Comparison of ENCODE assay signal across 24 cellular contexts in the genomic region with DNA sequence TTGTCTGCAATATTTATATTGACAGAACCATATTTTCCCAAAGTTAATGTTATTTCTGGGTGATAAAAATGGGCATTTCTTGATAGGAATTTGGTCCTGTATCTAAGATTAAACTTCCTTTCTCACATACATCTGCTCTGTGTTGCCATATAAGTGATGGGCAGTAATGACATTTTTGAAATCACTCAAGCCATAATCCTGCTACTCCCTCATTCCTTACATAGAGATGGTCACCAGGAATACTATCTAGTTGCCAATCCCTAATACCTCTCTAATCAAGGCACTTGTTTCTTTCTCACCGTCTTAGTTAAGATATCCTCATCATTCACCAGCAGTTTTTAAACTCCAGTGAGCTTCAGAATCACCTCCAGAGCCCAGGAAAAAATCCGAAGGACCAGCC.
"Had no signal": no experiment of that assay in that cellular context is flagged by ENCODE, and none has a peak within 500 bp of the region (broad histone marks: within the 10 kb centered on the region; RNA-seq: fewer than 3 reads in every experiment).

No MANE protein-coding gene starts in this region.

- H3K27ac ChIP-seq: colonic mucosa, epithelial cell of prostate, esophagus squamous epithelium, gastrocnemius medialis, heart right ventricle, left lung, lower lobe of right lung had no signal

- H3K4me1 ChIP-seq: colonic mucosa, esophagus squamous epithelium, gastrocnemius medialis, heart right ventricle, left lung, lower lobe of right lung had no signal

- H3K4me3 Mint-ChIP-seq: dendritic cell treated with granulocyte-macrophage colony-stimulating factor and Interleukin-4, amounts not matched to agents 40 ng/mL and 50 ng/mL, for 4 days; effector memory CD8-positive, alpha-beta T cell; endodermal cell; mesothelial cell of epicardium had no signal

- H3K4me3 ChIP-seq: colonic mucosa, esophagus squamous epithelium, gastrocnemius medialis, heart right ventricle, left lung, lower lobe of right lung, mucosa of descending colon had no signal

- H3K9me3 Mint-ChIP-seq: effector memory CD8-positive, alpha-beta T cell had no signal

- DNase-seq: cerebellar nuclear complex; colonic mucosa; cortex of kidney; effector CD8-positive, alpha-beta T cell; effector memory CD8-positive, alpha-beta T cell; endodermal cell; erythroblast; esophagus squamous epithelium; foreskin melanocyte; gastrocnemius medialis; glutamatergic neuron; head of caudate nucleus; heart right ventricle; hippocampal formation; left cardiac atrium; left lung; left ventricle myocardium superior; lower lobe of right lung; mesenchymal stem cell; mucosa of descending colon had no signal

- ATAC-seq: effector memory CD8-positive, alpha-beta T cell; esophagus mucosa; gastrocnemius medialis; heart right ventricle; left cardiac atrium; left lung; left ventricle myocardium superior; lower lobe of right lung; mucosa of descending colon had no signal

- H3K36me3 ChIP-seq: colonic mucosa, esophagus squamous epithelium, gastrocnemius medialis, heart right ventricle, left lung, lower lobe of right lung had no signal

- H3K9me3 ChIP-seq: colonic mucosa, esophagus squamous epithelium, gastrocnemius medialis, left lung, lower lobe of right lung, mucosa of descending colon had no signal

- H3K27me3 ChIP-seq: colonic mucosa, esophagus squamous epithelium, gastrocnemius medialis, heart right ventricle, left lung had no signal

- H3K27me3 Mint-ChIP-seq: dendritic cell treated with granulocyte-macrophage colony-stimulating factor and Interleukin-4, amounts not matched to agents 40 ng/mL and 50 ng/mL, for 4 days; effector memory CD8-positive, alpha-beta T cell had no signal

- H3K27ac Mint-ChIP-seq: dendritic cell treated with granulocyte-macrophage colony-stimulating factor and Interleukin-4, amounts not matched to agents 40 ng/mL and 50 ng/mL, for 4 days; effector memory CD8-positive, alpha-beta T cell; endodermal cell; mesothelial cell of epicardium had no signal
